Comparison of ENCODE assay signal across 21 cellular contexts in genomic region chr12:128803788-128804187, GRCh38. TPM values are rescaled to one million over a fixed set of nuclear protein-coding genes. Genes with fewer than 3 reads are reported as not detected.
DNase-seq lines count a peak whose midpoint lies in the region; ATAC-seq, FAIRE-seq and TF ChIP-seq lines count a peak whose summit lies in the region.
"Had no signal": no experiment of that assay in that cellular context is flagged by ENCODE, and none has a peak within 500 bp of the region (broad histone marks: within the 10 kb centered on the region; RNA-seq: fewer than 3 reads in every experiment).

No MANE protein-coding gene starts in this region.

- peaks cover 37% of the 10 kb centered on the region for H3F3A ChIP-seq in DOHH2 (ENCODE audit: control insufficient read depth, insufficient read depth)

- H3K4me1 Mint-ChIP-seq in astrocyte (ENCODE audit: low read depth, unreplicated experiment) = peaks cover 3% of the 10 kb centered on the region

- no peaks in the 10 kb centered on the region for H4K20me1 ChIP-seq in DOHH2 (ENCODE audit: control insufficient read depth, insufficient read depth, low read depth, low read length)
- H4K20me1 ChIP-seq in astrocyte (ENCODE audit: insufficient read depth, low read length) = peaks cover 22% of the 10 kb centered on the region

- no peaks in the 10 kb centered on the region for H3K27me3 ChIP-seq in DOHH2 (ENCODE audit: control insufficient read depth, low read length)
- H3K27me3 ChIP-seq in astrocyte (ENCODE audit: insufficient read depth, low read length) = no peaks in the 10 kb centered on the region
- no peaks in the 10 kb centered on the region for H3K27me3 ChIP-seq in left ventricle myocardium inferior (ENCODE audit: low read depth)
- no peaks in the 10 kb centered on the region for H3K27me3 ChIP-seq in sigmoid colon
- H3K27me3 ChIP-seq in esophagus muscularis mucosa = no peaks in the 10 kb centered on the region
- H3K27me3 ChIP-seq: MG63, SJSA1 had no signal

- peaks cover 4% of the 10 kb centered on the region for H3K9me3 Mint-ChIP-seq in astrocyte (ENCODE audit: unreplicated experiment)

- TF ChIP-seq POLR2A in sigmoid colon (IDR thresholded peaks at IDR 0.05) = no peak
- TF ChIP-seq POLR2A in esophagus muscularis mucosa (IDR thresholded peaks at IDR 0.05; ENCODE audit: low read depth) = no peak

- H2AFZ ChIP-seq in astrocyte (ENCODE audit: low read depth, low read length) = no peak overlapping the region

- no peak overlapping the region for H3K9ac ChIP-seq in astrocyte (ENCODE audit: low read length)

- no peak overlapping the region for H3K27ac Mint-ChIP-seq in astrocyte (ENCODE audit: unreplicated experiment)

- peak overlapping the region; percentile 58 for H3K4me2 ChIP-seq in DOHH2 (ENCODE audit: low read length)
- no peak overlapping the region for H3K4me2 ChIP-seq in astrocyte (ENCODE audit: low read length)
- H3K4me2 ChIP-seq: A549 had no signal

- 96 to 98% methylated on average over 9 of the region's 9 CpGs for WGBS in sigmoid colon, 2 donors
- WGBS in esophagus muscularis mucosa = 96% methylated on average over 9 of the region's 9 CpGs

- no peaks in the 10 kb centered on the region for H3K27me3 Mint-ChIP-seq in astrocyte (ENCODE audit: low read depth, unreplicated experiment)
- H3K27me3 Mint-ChIP-seq: B cell had no signal

- TF ChIP-seq CTCF in DOHH2 (IDR thresholded peaks at IDR 0.05; ENCODE audit: low read depth, low read length, poor library complexity, severe bottlenecking) (no peak), astrocyte (IDR thresholded peaks at IDR 0.05; ENCODE audit: insufficient read depth, low read depth, low read length) (no peak), left ventricle myocardium inferior (IDR thresholded peaks at IDR 0.05; ENCODE audit: borderline replicate concordance) (no peak), sigmoid colon (IDR thresholded peaks at IDR 0.05) (no peak), esophagus muscularis mucosa (IDR thresholded peaks at IDR 0.05) (no peak)

- H3K4me3 ChIP-seq in DOHH2 (ENCODE audit: low read length) (0 out of 2 replicates have a peak overlapping the region, but pooled peaks have one; percentile 4), astrocyte (ENCODE audit: insufficient read depth, low read depth, low read length) (no peak overlapping the region), left ventricle myocardium inferior (no peak overlapping the region), sigmoid colon (no peak overlapping the region), esophagus muscularis mucosa (no peak overlapping the region)
- H3K4me3 ChIP-seq: A549, MG63, SJSA1 had no signal

- H3K4me1 ChIP-seq in DOHH2 (ENCODE audit: control insufficient read depth, low read length) = peaks cover 92% of the 10 kb centered on the region
- H3K4me1 ChIP-seq in astrocyte (ENCODE audit: insufficient read depth, low read length) = peaks cover 12% of the 10 kb centered on the region
- peaks cover 35% of the 10 kb centered on the region for H3K4me1 ChIP-seq in left ventricle myocardium inferior
- peaks cover 0 to 6% (median 2%) of the 10 kb centered on the region in 4 donors for H3K4me1 ChIP-seq in sigmoid colon
- peaks cover 7 to 17% (median 13%) of the 10 kb centered on the region in 4 donors for H3K4me1 ChIP-seq in esophagus muscularis mucosa
- H3K4me1 ChIP-seq: A549 had no signal

- intact Hi-C loops in left ventricle myocardium inferior (cut with micrococcal nuclease) (no loop called here), sigmoid colon (cut with DNase I) (no loop called here), esophagus muscularis mucosa (cut with DNase I) (no loop called here)

- TF ChIP-seq EP300 in sigmoid colon (IDR thresholded peaks at IDR 0.05) (no peak), esophagus muscularis mucosa (IDR thresholded peaks at IDR 0.05) (no peak)

- FAIRE-seq in astrocyte (lab: Jason Lieb, UNC) (no peak), RCC 7860 (lab: Jason Lieb, UNC) (no peak)
- FAIRE-seq: A549 had no signal

- peaks cover 96% of the 10 kb centered on the region for H3K79me2 ChIP-seq in DOHH2 (ENCODE audit: control insufficient read depth, low read length)
- H3K79me2 ChIP-seq in astrocyte (ENCODE audit: insufficient read depth, low read length) = peaks cover 45% of the 10 kb centered on the region

- H3K27ac ChIP-seq in DOHH2 (ENCODE audit: low read depth, low read length) (peak overlapping the region; percentile 99; the same call in 1 of the 2 replicates), astrocyte (ENCODE audit: low read depth, low read length) (peak overlapping the region; percentile 42), left ventricle myocardium inferior (replicated peaks) (peak overlapping the region; percentile 34), sigmoid colon (no peak overlapping the region), esophagus muscularis mucosa (replicated peaks in 1 of 4) (no peak overlapping the region)
- H3K27ac ChIP-seq: A549, SJSA1 had no signal

- DNase-seq in astrocyte (ENCODE audit: low read depth) (no peak), left ventricle myocardium inferior (no peak), sigmoid colon (peak; percentile 22), esophagus muscularis mucosa (ENCODE audit: extremely low spot score) (no peak), RCC 7860 (ENCODE audit: low spot score) (no peak)
- DNase-seq: H7, MG63, NCI-H1048, NCI-H1436, NCI-H1930, NCI-H226, NCI-H510A treated with DMSO at 0.1 percent for 48 hours, NCI-H748 treated with DMSO at 0.1 percent for 48 hours had no signal

- no peak overlapping the region for H3K4me3 Mint-ChIP-seq in astrocyte (ENCODE audit: unreplicated experiment)
- H3K4me3 Mint-ChIP-seq: B cell, CD14-positive monocyte had no signal

- H3K9me3 ChIP-seq in DOHH2 (ENCODE audit: control insufficient read depth, insufficient read depth, low read length) (no peaks in the 10 kb centered on the region), astrocyte (ENCODE audit: insufficient read depth, low read depth, low read length) (no peaks in the 10 kb centered on the region), left ventricle myocardium inferior (replicated peaks) (peaks cover 5% of the 10 kb centered on the region), sigmoid colon (no peaks in the 10 kb centered on the region), esophagus muscularis mucosa (peaks cover 0 to 4% (median 0%) of the 10 kb centered on the region in 4 donors)
- H3K9me3 ChIP-seq: SJSA1 had no signal

- ATAC-seq in HG03045 (IDR thresholded peaks at IDR 0.05; ENCODE audit: unreplicated experiment) (no peak), GM21737 (IDR thresholded peaks at IDR 0.05; ENCODE audit: unreplicated experiment) (no peak)
- ATAC-seq: A549 had no signal

- peaks cover 95% of the 10 kb centered on the region for H3K36me3 ChIP-seq in DOHH2 (ENCODE audit: control insufficient read depth, low read length)
- peaks cover 25% of the 10 kb centered on the region for H3K36me3 ChIP-seq in astrocyte (ENCODE audit: insufficient read depth, low read length)
- peaks cover 80% of the 10 kb centered on the region for H3K36me3 ChIP-seq in left ventricle myocardium inferior
- peaks cover 20 to 65% (median 38%) of the 10 kb centered on the region in 4 donors for H3K36me3 ChIP-seq in sigmoid colon
- H3K36me3 ChIP-seq in esophagus muscularis mucosa = peaks cover 43 to 68% (median 55%) of the 10 kb centered on the region in 4 donors

- H3K9me2 ChIP-seq in DOHH2 (replicated peaks; ENCODE audit: control insufficient read depth, low read length) = no peaks in the 10 kb centered on the region

- peaks cover 5% of the 10 kb centered on the region for H3K36me3 Mint-ChIP-seq in astrocyte (ENCODE audit: low read depth, unreplicated experiment)

RNA-seq across cellular contexts. Expression of gene SLC15A4, which starts 20.0 kb away (rescaled TPM):
- total RNA-seq in astrocyte (11.9 and 12.4 TPM in 2 replicates), left ventricle myocardium inferior (15.4 TPM), sigmoid colon (10 to 100 TPM; 19.4 to 42.0 (median 24.2) TPM), esophagus muscularis mucosa (10 to 100 TPM; 37.5 to 43.0 (median 39.6) TPM)
- 10 to 100 TPM in 1 of 3 donors, 1 to 10 TPM in 2; 3.6 to 14.0 (median 3.7) TPM for polyA plus RNA-seq in sigmoid colon

RNA-seq across cellular contexts. Expression of gene GLT1D1, which starts 49.5 kb away (rescaled TPM):
- total RNA-seq in astrocyte (0.14 and 0.16 TPM in 2 replicates), left ventricle myocardium inferior (11.8 TPM), sigmoid colon (under 1 TPM; 0.28 to 0.95 (median 0.43) TPM), esophagus muscularis mucosa (1 to 10 TPM in 1 of 4 donors, under 1 TPM in 3; under 0.01 to 1.5 (median 0.32) TPM)
- under 1 TPM; 0.23 to 0.60 (median 0.50) TPM for polyA plus RNA-seq in sigmoid colon
- total RNA-seq: LHCN-M2, SJSA1 had no signal
- polyA plus RNA-seq: A549 had no signal

Comparison
In these comparisons a context has a peak if more than half of its experiments do, and no peak if none do; other contexts are left out.
1. H3K27ac ChIP-seq: peak in DOHH2 (single experiment), astrocyte (single experiment) and left ventricle myocardium inferior (single experiment); none in sigmoid colon (0 of 4) and esophagus muscularis mucosa (0 of 4).